18 cellular contexts compared by ENCODE assay signal in the genomic region with DNA sequence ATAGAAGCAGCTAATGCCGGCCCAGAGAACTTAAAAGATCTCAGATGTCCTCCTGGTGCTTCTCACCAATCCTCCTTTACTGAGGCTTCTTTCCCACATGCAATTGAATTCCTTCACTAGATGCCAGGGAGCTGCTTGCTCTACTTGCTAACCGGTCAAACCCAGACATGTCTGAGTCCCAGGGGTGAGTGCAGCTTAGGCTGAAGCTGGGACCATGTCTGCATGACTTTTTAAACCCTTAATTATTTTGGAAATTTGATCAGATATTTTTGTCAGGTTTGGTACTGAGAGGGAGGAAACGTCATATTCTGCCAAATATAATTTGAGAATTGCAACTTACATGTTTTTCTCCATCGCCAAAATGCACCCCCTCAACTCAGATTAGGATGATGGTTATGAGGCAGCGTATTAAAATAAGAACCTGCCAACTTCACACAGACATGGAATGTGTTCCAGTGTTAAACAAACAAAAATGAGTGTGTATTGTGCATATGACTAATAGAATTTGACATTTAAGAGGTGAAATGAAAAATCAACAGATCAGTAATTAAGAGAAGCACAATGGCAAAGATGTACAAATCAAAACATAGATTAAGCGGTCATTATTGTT.
"Had no signal": no experiment of that assay in that cellular context is flagged by ENCODE, and none has a peak within 500 bp of the region (broad histone marks: within the 10 kb centered on the region; RNA-seq: fewer than 3 reads in every experiment).

No MANE protein-coding gene starts in this region.

- H3K4me3 ChIP-seq: colonic mucosa, dorsolateral prefrontal cortex, gastroesophageal sphincter, heart left ventricle, right lobe of liver, skin epidermis, tibial artery had no signal

- H3K4me1 ChIP-seq: colonic mucosa, gastroesophageal sphincter, parathyroid adenoma, right lobe of liver had no signal

- DNase-seq: activated CD4-positive, alpha-beta T cell treated with anti-CD3 and anti-CD28 coated beads for 1 hour; activated CD8-positive, alpha-beta memory T cell treated with anti-CD3 and anti-CD28 coated beads for 24 hours; activated CD8-positive, alpha-beta memory T cell treated with anti-CD3 and anti-CD28 coated beads, Interleukin-2, amount 50 U/mL, for 4 hours; activated effector memory CD4-positive, alpha-beta T cell treated with anti-CD3 and anti-CD28 coated beads, Interleukin-2, amount 50 U/mL, for 16 hours; activated naive CD4-positive, alpha-beta T cell treated with anti-CD3 and anti-CD28 coated beads, Interleukin-2, amount 50 U/mL, for 16 hours; activated T-cell treated with anti-CD3 and anti-CD28 coated beads, Interleukin-2, amount 50 U/mL, for 48 hours; colonic mucosa; dorsolateral prefrontal cortex; effector memory CD8-positive, alpha-beta T cell; heart left ventricle; right lobe of liver; stimulated activated CD4-positive, alpha-beta T cell treated with anti-CD3 and anti-CD28 coated beads, Interleukin-1b, Interleukin-23, amount 100 ng/mL, for 48 hours; substantia nigra; tibial artery had no signal

- H3K27me3 ChIP-seq: colonic mucosa, gastroesophageal sphincter, heart left ventricle, neutrophil, right lobe of liver, tibial artery had no signal

- H3K9ac ChIP-seq: parathyroid adenoma had no signal

- H2AFZ ChIP-seq: parathyroid adenoma had no signal

- ATAC-seq: gastroesophageal sphincter, heart left ventricle, right lobe of liver had no signal

- H3K9me3 ChIP-seq: colonic mucosa, gastroesophageal sphincter, heart left ventricle, neutrophil, right lobe of liver, tibial artery had no signal

- H3K36me3 ChIP-seq: colonic mucosa, gastroesophageal sphincter, heart left ventricle, neutrophil, right lobe of liver, tibial artery had no signal

- H3K27ac ChIP-seq: colonic mucosa, dorsolateral prefrontal cortex, gastroesophageal sphincter, heart left ventricle, neutrophil, parathyroid adenoma, right lobe of liver, skin epidermis had no signal
